In the genomic region with DNA sequence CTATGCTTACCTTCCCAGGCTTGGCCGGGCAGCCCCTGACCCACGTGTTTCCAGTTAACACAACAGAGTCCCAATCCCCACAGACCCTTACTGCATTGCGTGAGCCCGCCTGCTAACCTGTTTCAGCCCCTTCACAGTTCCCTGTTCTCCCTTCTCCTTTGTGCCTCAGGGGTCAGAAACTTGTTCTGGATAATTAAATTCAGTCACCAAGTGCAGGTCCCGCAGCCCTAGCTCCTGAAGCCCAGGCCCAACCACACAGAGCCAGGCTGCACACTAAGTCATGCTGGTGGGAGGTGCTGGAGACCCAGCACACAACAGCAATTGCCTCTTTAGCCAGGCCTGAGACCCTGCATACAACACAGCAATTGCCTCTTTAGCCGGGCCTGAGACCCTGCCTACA, we compare ENCODE assay signal across 33 cellular contexts. TPM values are rescaled to one million over a fixed set of nuclear protein-coding genes. Genes with fewer than 3 reads are reported as not detected.
"Had no signal": no experiment of that assay in that cellular context is flagged by ENCODE, and none has a peak within 500 bp of the region (broad histone marks: within the 10 kb centered on the region; RNA-seq: fewer than 3 reads in every experiment).

No MANE protein-coding gene starts in this region.

- H3K36me3 Mint-ChIP-seq: activated naive CD4-positive, alpha-beta T cell treated with anti-CD3 and anti-CD28 coated beads, Interleukin-2, amount 10 ng/mL, durations not matched to agents 7 days and 5 days; activated naive CD8-positive, alpha-beta T cell had no signal

- H3K27ac Mint-ChIP-seq: activated CD4-positive, alpha-beta T cell treated with anti-CD3 and anti-CD28 coated beads, Interleukin-2, amount 10 ng/mL, durations not matched to agents 24 days and 14 days; activated CD8-positive, alpha-beta T cell treated with anti-CD3 and anti-CD28 coated beads for 36 hours; activated naive CD4-positive, alpha-beta T cell treated with anti-CD3 and anti-CD28 coated beads, Interleukin-2, amount 10 ng/mL, durations not matched to agents 7 days and 5 days; activated naive CD8-positive, alpha-beta T cell; activated naive CD8-positive, alpha-beta T cell treated with anti-CD3 and anti-CD28 coated beads, Interleukin-2, amount 50 U/mL, for 24 hours; activated T-helper 2 cell treated with anti-CD3 and anti-CD28 coated beads, Interferon-gamma antibody, Interleukin-2, Interleukin-4, amounts not matched to agents 10 μg/mL and 5 μg/mL and 100 μg/mL, durations not matched to agents 14 hours and 24 hours and 36 hours had no signal

- H3K4me1 ChIP-seq: Peyer's patch, SJSA1 had no signal

- DNase-seq: activated CD4-positive, alpha-beta T cell treated with anti-CD3 and anti-CD28 coated beads, Interleukin-2, amount 10 ng/mL, durations not matched to agents 24 days and 14 days; activated CD4-positive, alpha-beta T cell treated with anti-CD3 and anti-CD28 coated beads, Interleukin-2, amount 50 U/mL, for 4 hours; activated CD4-positive, CD25-positive, alpha-beta regulatory T cell; activated CD8-positive, alpha-beta T cell treated with anti-CD3 and anti-CD28 coated beads for 36 hours; activated naive CD4-positive, alpha-beta T cell treated with anti-CD3 and anti-CD28 coated beads, Interleukin-2, amount 10 ng/mL, durations not matched to agents 7 days and 5 days; activated naive CD8-positive, alpha-beta T cell treated with anti-CD3 and anti-CD28 coated beads, Interleukin-2, amount 50 U/mL, for 24 hours; activated T-cell treated with anti-CD3 and anti-CD28 coated beads, Interleukin-2, amount 50 U/mL, for 1 hour; aorta; brain microvascular endothelial cell; central memory CD4-positive, alpha-beta T cell; Karpas-422; KBM-7; NCI-H1105; NCI-H1417 treated with DMSO at 0.1 percent for 48 hours; NCI-H1930; NCI-H510A; NCI-H526; NCI-H748 treated with DMSO at 0.1 percent for 48 hours; NK-92 treated with Interleukin-12 subunit alpha and Interleukin-12 subunit beta, amount 100 ng/mL, for 24 hours; PC-3; Peyer's patch; RPMI8226; SHP77 treated with DMSO at 0.1 percent for 48 hours; SW 1271; T-helper 1 cell; T-helper 2 cell; T-helper 9 cell had no signal

- H3K4me1 Mint-ChIP-seq: activated CD4-positive, alpha-beta T cell treated with anti-CD3 and anti-CD28 coated beads, Interleukin-2, amount 10 ng/mL, durations not matched to agents 24 days and 14 days; activated naive CD4-positive, alpha-beta T cell treated with anti-CD3 and anti-CD28 coated beads, Interleukin-2, amount 10 ng/mL, durations not matched to agents 7 days and 5 days; activated naive CD8-positive, alpha-beta T cell treated with anti-CD3 and anti-CD28 coated beads, Interleukin-2, amount 50 U/mL, for 24 hours had no signal

- H3K27me3 ChIP-seq: brain microvascular endothelial cell, Peyer's patch, SJSA1 had no signal

- H3K27me3 Mint-ChIP-seq: activated CD4-positive, alpha-beta T cell treated with anti-CD3 and anti-CD28 coated beads, Interleukin-2, amount 10 ng/mL, durations not matched to agents 24 days and 14 days; activated CD8-positive, alpha-beta T cell treated with anti-CD3 and anti-CD28 coated beads for 36 hours; activated naive CD8-positive, alpha-beta T cell; activated naive CD8-positive, alpha-beta T cell treated with anti-CD3 and anti-CD28 coated beads, Interleukin-2, amount 50 U/mL, for 24 hours had no signal

- ATAC-seq: activated CD8-positive, alpha-beta T cell treated with anti-CD3 and anti-CD28 coated beads for 36 hours; activated naive CD8-positive, alpha-beta T cell treated with anti-CD3 and anti-CD28 coated beads, Interleukin-2, amount 50 U/mL, for 24 hours; PC-3 had no signal

- H3K9me3 ChIP-seq: Peyer's patch, SJSA1 had no signal

- H3K27ac ChIP-seq: brain microvascular endothelial cell, Peyer's patch, SJSA1, VCaP had no signal

- H3K9me3 Mint-ChIP-seq: activated CD4-positive, alpha-beta T cell treated with anti-CD3 and anti-CD28 coated beads, Interleukin-2, amount 10 ng/mL, durations not matched to agents 24 days and 14 days; activated CD8-positive, alpha-beta T cell treated with anti-CD3 and anti-CD28 coated beads for 36 hours; activated naive CD4-positive, alpha-beta T cell treated with anti-CD3 and anti-CD28 coated beads, Interleukin-2, amount 10 ng/mL, durations not matched to agents 7 days and 5 days; activated naive CD8-positive, alpha-beta T cell treated with anti-CD3 and anti-CD28 coated beads, Interleukin-2, amount 50 U/mL, for 24 hours; activated T-helper 2 cell treated with anti-CD3 and anti-CD28 coated beads, Interferon-gamma antibody, Interleukin-2, Interleukin-4, amounts not matched to agents 10 μg/mL and 5 μg/mL and 100 μg/mL, durations not matched to agents 14 hours and 24 hours and 36 hours had no signal

- H3K36me3 ChIP-seq: brain microvascular endothelial cell, Peyer's patch, SJSA1 had no signal

- H3K4me3 ChIP-seq: Peyer's patch, SJSA1 had no signal

- H3K4me3 Mint-ChIP-seq: activated CD4-positive, alpha-beta T cell treated with anti-CD3 and anti-CD28 coated beads, Interleukin-2, amount 10 ng/mL, durations not matched to agents 24 days and 14 days; activated CD8-positive, alpha-beta T cell treated with anti-CD3 and anti-CD28 coated beads for 36 hours; activated naive CD4-positive, alpha-beta T cell treated with anti-CD3 and anti-CD28 coated beads, Interleukin-2, amount 10 ng/mL, durations not matched to agents 7 days and 5 days; activated naive CD8-positive, alpha-beta T cell; activated naive CD8-positive, alpha-beta T cell treated with anti-CD3 and anti-CD28 coated beads, Interleukin-2, amount 50 U/mL, for 24 hours had no signal

RNA-seq across cellular contexts. Expression of gene ISM2, which starts 9.6 kb away (rescaled TPM):
- total RNA-seq: activated CD8-positive, alpha-beta memory T cell treated with anti-CD3 and anti-CD28 coated beads for 36 hours; activated T-helper 2 cell treated with anti-CD3 and anti-CD28 coated beads, Interferon-gamma antibody, Interleukin-2, Interleukin-4, amounts not matched to agents 10 μg/mL and 5 μg/mL and 100 μg/mL, durations not matched to agents 14 hours and 24 hours and 36 hours; MCF 10A; Peyer's patch; SJSA1 had no signal
- polyA plus RNA-seq: aorta had no signal
